In the genomic region with DNA sequence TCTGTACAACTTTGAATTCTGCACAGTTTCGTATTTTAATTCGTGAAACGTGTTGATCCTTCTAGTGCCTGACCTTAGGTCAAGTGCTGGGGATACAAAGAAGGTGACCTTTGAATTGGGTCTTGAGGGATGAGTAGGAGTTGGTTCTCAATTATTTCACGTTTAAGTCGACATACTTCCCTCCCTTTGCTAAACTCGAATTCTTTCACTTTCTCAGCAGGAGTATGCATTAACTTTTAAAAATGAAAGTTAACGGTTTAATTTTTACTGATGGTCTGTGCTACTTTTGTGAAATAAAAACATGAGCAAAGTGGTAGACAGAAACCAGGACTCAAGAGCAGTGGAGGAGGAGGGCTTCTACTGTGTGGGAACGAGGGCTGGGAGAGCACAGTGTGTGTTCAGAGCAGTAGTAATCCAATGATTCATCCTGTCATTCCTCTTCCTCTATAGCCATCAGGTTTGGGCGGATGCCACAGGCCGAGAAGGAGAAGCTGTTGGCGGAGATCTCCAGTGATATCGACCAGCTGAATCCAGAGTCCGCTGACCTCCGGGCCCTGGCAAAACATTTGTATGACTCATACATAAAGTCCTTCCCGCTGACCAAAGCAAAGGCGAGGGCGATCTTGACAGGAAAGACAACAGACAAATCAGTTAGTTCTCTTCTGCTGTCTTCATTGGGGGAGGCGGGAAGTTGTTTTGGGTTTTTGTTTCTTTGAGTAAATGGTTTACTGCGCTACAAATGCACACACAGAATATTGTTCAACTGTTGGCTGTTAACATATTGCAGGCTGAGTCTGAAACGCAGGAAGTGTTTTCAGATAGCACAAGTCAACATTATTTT, we compare ENCODE assay signal across 9 cellular contexts.
DNase-seq lines count a peak whose midpoint lies in the region; TF ChIP-seq lines count a peak whose summit lies in the region.
"Had no signal": no experiment of that assay in that cellular context is flagged by ENCODE, and none has a peak within 500 bp of the region (broad histone marks: within the 10 kb centered on the region; RNA-seq: fewer than 3 reads in every experiment).

No MANE protein-coding gene starts in this region.

- peaks cover 25% of the 10 kb centered on the region for H3K36me3 Mint-ChIP-seq in Calu3 (ENCODE audit: insufficient read depth, unreplicated experiment)
- H3K36me3 Mint-ChIP-seq: naive B cell had no signal

- H4K20me1 ChIP-seq in Karpas-422 (ENCODE audit: insufficient read depth, low read depth, low read length) = no peaks in the 10 kb centered on the region

- no TSS peak for BruUV-seq in Calu3 (replicated peaks; lab: Mats Ljungman, UMichigan)

- H3K27me3 Mint-ChIP-seq in Calu3 (ENCODE audit: unreplicated experiment) = no peaks in the 10 kb centered on the region

- no peaks in the 10 kb centered on the region for H3K9me3 Mint-ChIP-seq in Calu3 (ENCODE audit: low read depth, unreplicated experiment)
- H3K9me3 Mint-ChIP-seq: naive B cell had no signal

- no peak overlapping the region for H3K4me3 ChIP-seq in Karpas-422 (ENCODE audit: low read length)

- no peaks in the 10 kb centered on the region for H3K9me2 ChIP-seq in Karpas-422 (replicated peaks; ENCODE audit: insufficient read depth, low read length)

- H3K27me3 ChIP-seq in Karpas-422 (ENCODE audit: low read length) = no peaks in the 10 kb centered on the region

- peaks cover 46% of the 10 kb centered on the region for H3K4me1 Mint-ChIP-seq in Calu3 (ENCODE audit: low read depth, unreplicated experiment)

- H3K4me3 Mint-ChIP-seq in Calu3 (ENCODE audit: low read depth, unreplicated experiment) = peak overlapping the region; percentile 55
- H3K4me3 Mint-ChIP-seq: naive B cell had no signal

- H3K9ac ChIP-seq in Karpas-422 (ENCODE audit: low read length) = no peak overlapping the region

- H3K27ac ChIP-seq in Karpas-422 (ENCODE audit: low read length) = no peak overlapping the region

- peaks cover 12% of the 10 kb centered on the region for H3K4me1 ChIP-seq in Karpas-422 (ENCODE audit: low read length)

- H2AFZ ChIP-seq in Karpas-422 (ENCODE audit: low read length) = no peak overlapping the region

- DNase-seq in Calu3 (peak; percentile 85), SK-MEL-5 (ENCODE audit: low read depth, low spot score) (peak; percentile 76), glomerular endothelial cell (ENCODE audit: extremely low read depth, low read depth, low spot score) (peak; percentile 87), pons (ENCODE audit: low spot score) (peak; percentile 29), Karpas-422 (no peak), DMS153 (lab: John Stamatoyannopoulos, UW) (no peak), NCI-H1930 (lab: John Stamatoyannopoulos, UW) (no peak)
- DNase-seq in activated CD8-positive, alpha-beta memory T cell treated with anti-CD3 and anti-CD28 coated beads for 24 hours = no peak
- DNase-seq: naive B cell had no signal

- intact Hi-C loops in Calu3 (cut with micrococcal nuclease; ENCODE audit: unreplicated experiment) = loop anchor here (5.0 kb wide), 2 partner anchors 67 to 113 kb away; no protein-coding TSS in a partner anchor

- no peaks in the 10 kb centered on the region for H3K36me3 ChIP-seq in Karpas-422 (ENCODE audit: insufficient read depth, low read length)

- peak overlapping the region; percentile 85 for H3K27ac Mint-ChIP-seq in Calu3 (ENCODE audit: unreplicated experiment)

- CTCF ChIA-PET in Calu3 (lab: Charles Lee) = interaction anchor here (0.6 to 1.0 kb wide), 2 partner anchors 11 to 66 kb away, joined by 3 read pairs; no protein-coding TSS in a partner anchor

- TF ChIP-seq CTCF in Calu3 (IDR thresholded peaks at IDR 0.05; ENCODE audit: unreplicated experiment) = no peak

- no peaks in the 10 kb centered on the region for H3K79me2 ChIP-seq in Karpas-422 (ENCODE audit: low read length)

- H3K4me2 ChIP-seq in Karpas-422 (ENCODE audit: low read depth, low read length, poor library complexity, severe bottlenecking) = no peak overlapping the region

- H3K9me3 ChIP-seq in Karpas-422 (ENCODE audit: low read length) = no peaks in the 10 kb centered on the region

- in situ Hi-C loops in SK-MEL-5 (cut with HindIII; ENCODE audit: low pct_unique_long_range_greater_than_20kb, low sequenced_read_pairs) = no loop called here

Comparison
In these comparisons a context has a peak if more than half of its experiments do, and no peak if none do; other contexts are left out.
1. DNase-seq: peak in Calu3 (single experiment), SK-MEL-5 (single experiment), glomerular endothelial cell (single experiment) and pons (single experiment); none in Karpas-422 (single experiment), DMS153 (single experiment), NCI-H1930 (0 of 2) and activated CD8-positive, alpha-beta memory T cell treated with anti-CD3 and anti-CD28 coated beads for 24 hours (single experiment).